In the genomic region with DNA sequence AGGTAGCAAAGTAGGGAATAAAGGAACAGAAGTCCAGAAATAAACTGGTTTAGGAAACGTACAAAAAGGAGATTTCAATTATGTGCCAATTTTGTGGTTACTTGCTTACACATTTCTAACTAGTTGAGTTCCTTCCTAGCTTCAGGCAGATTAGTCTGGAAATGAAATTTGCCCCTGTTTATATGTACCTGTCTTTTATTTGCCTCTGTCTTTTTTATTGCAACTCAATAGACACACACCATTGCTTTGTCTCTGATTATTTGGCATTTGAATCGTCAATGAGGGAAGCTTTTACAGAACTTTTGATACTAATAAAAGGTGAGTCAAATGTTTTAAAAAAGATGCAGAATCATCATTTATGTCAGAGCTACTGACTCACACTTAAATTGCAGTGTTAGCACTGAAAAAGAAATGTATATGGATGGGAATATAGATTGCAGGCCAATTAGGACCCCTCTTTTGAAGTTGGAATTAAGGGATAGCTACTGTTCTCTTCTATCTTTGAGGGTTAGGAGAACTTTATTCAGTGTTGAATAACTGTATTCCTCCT, we compare ENCODE assay signal across 17 cellular contexts.
"Had no signal": no experiment of that assay in that cellular context is flagged by ENCODE, and none has a peak within 500 bp of the region (broad histone marks: within the 10 kb centered on the region; RNA-seq: fewer than 3 reads in every experiment).

No MANE protein-coding gene starts in this region.

- H3K36me3 Mint-ChIP-seq: activated naive CD8-positive, alpha-beta T cell treated with anti-CD3 and anti-CD28 coated beads for 36 hours had no signal

- H3K9me3 Mint-ChIP-seq: activated CD4-positive, alpha-beta T cell treated with anti-CD3 and anti-CD28 coated beads, Interleukin-2, amount 10 ng/mL, durations not matched to agents 24 days and 14 days; activated naive CD8-positive, alpha-beta T cell treated with anti-CD3 and anti-CD28 coated beads for 36 hours; activated T-cell treated with anti-CD3 and anti-CD28 coated beads, Interleukin-2, amount 50 U/mL, for 72 hours; dendritic cell treated with granulocyte-macrophage colony-stimulating factor and Interleukin-4, amounts not matched to agents 40 ng/mL and 50 ng/mL, for 4 days; nephron progenitor cell; stimulated activated naive CD8-positive, alpha-beta T cell treated with anti-CD3 and anti-CD28 coated beads, Interleukin-15, amount 100 ng/mL, for 72 hours had no signal

- H3K4me3 Mint-ChIP-seq: activated CD4-positive, alpha-beta T cell treated with anti-CD3 and anti-CD28 coated beads, Interleukin-2, amount 10 ng/mL, durations not matched to agents 24 days and 14 days; activated CD8-positive, alpha-beta T cell treated with anti-CD3 and anti-CD28 coated beads, Interleukin-2, amount 10 ng/mL, durations not matched to agents 7 days and 5 days; activated naive CD8-positive, alpha-beta T cell treated with anti-CD3 and anti-CD28 coated beads for 36 hours; activated T-cell treated with anti-CD3 and anti-CD28 coated beads, Interleukin-2, amount 50 U/mL, for 72 hours; dendritic cell treated with granulocyte-macrophage colony-stimulating factor and Interleukin-4, amounts not matched to agents 40 ng/mL and 50 ng/mL, for 4 days; nephron progenitor cell; stimulated activated naive CD8-positive, alpha-beta T cell treated with anti-CD3 and anti-CD28 coated beads, Interleukin-15, amount 100 ng/mL, for 72 hours had no signal

- H3K27me3 Mint-ChIP-seq: activated CD4-positive, alpha-beta T cell treated with anti-CD3 and anti-CD28 coated beads, Interleukin-2, amount 10 ng/mL, durations not matched to agents 24 days and 14 days; activated naive CD8-positive, alpha-beta T cell treated with anti-CD3 and anti-CD28 coated beads for 36 hours; dendritic cell treated with granulocyte-macrophage colony-stimulating factor and Interleukin-4, amounts not matched to agents 40 ng/mL and 50 ng/mL, for 4 days; stimulated activated naive CD8-positive, alpha-beta T cell treated with anti-CD3 and anti-CD28 coated beads, Interleukin-15, amount 100 ng/mL, for 72 hours had no signal

- H3K27ac ChIP-seq: body of pancreas, left ventricle myocardium inferior, testis had no signal

- DNase-seq: activated CD4-positive, alpha-beta T cell treated with anti-CD3 and anti-CD28 coated beads, Interleukin-2, amount 10 ng/mL, durations not matched to agents 24 days and 14 days; activated CD4-positive, CD25-positive, alpha-beta regulatory T cell; activated CD8-positive, alpha-beta memory T cell treated with anti-CD3 and anti-CD28 coated beads, Interleukin-2, amount 50 U/mL, for 48 hours; activated CD8-positive, alpha-beta T cell treated with anti-CD3 and anti-CD28 coated beads, Interleukin-2, amount 10 ng/mL, durations not matched to agents 7 days and 5 days; activated naive CD8-positive, alpha-beta T cell treated with anti-CD3 and anti-CD28 coated beads for 36 hours; activated T-cell treated with anti-CD3 and anti-CD28 coated beads, Interleukin-2, amount 50 U/mL, for 72 hours; amygdala; body of pancreas; hippocampal formation; left ventricle myocardium inferior; nephron progenitor cell; stimulated activated naive CD8-positive, alpha-beta T cell treated with anti-CD3 and anti-CD28 coated beads, Interleukin-15, amount 100 ng/mL, for 72 hours; SW 1271; testis had no signal

- ATAC-seq: activated CD8-positive, alpha-beta T cell treated with anti-CD3 and anti-CD28 coated beads, Interleukin-2, amount 10 ng/mL, durations not matched to agents 7 days and 5 days; activated T-cell treated with anti-CD3 and anti-CD28 coated beads, Interleukin-2, amount 50 U/mL, for 72 hours; body of pancreas; sciatic nerve; stimulated activated naive CD8-positive, alpha-beta T cell treated with anti-CD3 and anti-CD28 coated beads, Interleukin-15, amount 100 ng/mL, for 72 hours had no signal

- H3K4me3 ChIP-seq: body of pancreas, left ventricle myocardium inferior, prostate gland, testis had no signal

- H3K9me3 ChIP-seq: body of pancreas, left ventricle myocardium inferior, prostate gland, testis had no signal

- H3K4me1 ChIP-seq: body of pancreas, testis had no signal

- H3K27ac Mint-ChIP-seq: activated CD4-positive, alpha-beta T cell treated with anti-CD3 and anti-CD28 coated beads, Interleukin-2, amount 10 ng/mL, durations not matched to agents 24 days and 14 days; activated CD8-positive, alpha-beta T cell treated with anti-CD3 and anti-CD28 coated beads, Interleukin-2, amount 10 ng/mL, durations not matched to agents 7 days and 5 days; activated naive CD8-positive, alpha-beta T cell treated with anti-CD3 and anti-CD28 coated beads for 36 hours; activated T-cell treated with anti-CD3 and anti-CD28 coated beads, Interleukin-2, amount 50 U/mL, for 72 hours; dendritic cell treated with granulocyte-macrophage colony-stimulating factor and Interleukin-4, amounts not matched to agents 40 ng/mL and 50 ng/mL, for 4 days; nephron progenitor cell; stimulated activated naive CD8-positive, alpha-beta T cell treated with anti-CD3 and anti-CD28 coated beads, Interleukin-15, amount 100 ng/mL, for 72 hours had no signal

- H3K27me3 ChIP-seq: body of pancreas, testis had no signal

- H3K36me3 ChIP-seq: left ventricle myocardium inferior, prostate gland had no signal
